In genomic region chr16:22369221-22369811, GRCh38 we compare ENCODE assay signal across 9 cellular contexts. TPM values are rescaled to one million over a fixed set of nuclear protein-coding genes. Genes with fewer than 3 reads are reported as not detected.
A peak's percentile ranks its signal among the peaks of the same experiment; 100 is the strongest.
DNase-seq lines count a peak whose midpoint lies in the region; ATAC-seq and TF ChIP-seq lines count a peak whose summit lies in the region.
"Had no signal": no experiment of that assay in that cellular context is flagged by ENCODE, and none has a peak within 500 bp of the region (broad histone marks: within the 10 kb centered on the region; RNA-seq: fewer than 3 reads in every experiment).

No MANE protein-coding gene starts in this region.

- CTCF ChIA-PET in Panc1 (lab: Charles Lee) = no interaction called here

- H3K27me3 ChIP-seq in Panc1 (ENCODE audit: control insufficient read depth, insufficient read depth, low read length) (no peaks in the 10 kb centered on the region), esophagus (ENCODE audit: control insufficient read depth in 1 of 2, insufficient read depth in 2 of 2, low read length in 2 of 2) (no peaks in the 10 kb centered on the region), spleen (replicated peaks in 1 of 7) (no peaks in the 10 kb centered on the region)

- H3K4me3 ChIP-seq in Panc1 (ENCODE audit: low read depth in 2 of 2, low read length in 2 of 2) (no peak overlapping the region), esophagus (ENCODE audit: low read depth in 1 of 2, low read length in 2 of 2) (no peak overlapping the region), spleen (no peak overlapping the region)

- 43 to 45% methylated on average over 3 of the region's 3 CpGs for WGBS in esophagus, 2 donors
- WGBS in spleen, 5 donors = 36 to 44% (median 37%) methylated on average over 3 of the region's 3 CpGs

- TF ChIP-seq CTCF in Panc1 (IDR thresholded peaks at IDR 0.05) (no peak), spleen (IDR thresholded peaks at IDR 0.05 in 8 of 11, conservative IDR thresholded peaks at IDR 0.05 in 3 of 11) (no peak)

- H3K36me3 ChIP-seq in Panc1 (ENCODE audit: control insufficient read depth, insufficient read depth, low read length) (peaks cover 9% of the 10 kb centered on the region), esophagus (ENCODE audit: control insufficient read depth in 2 of 2, insufficient read depth in 2 of 2, low read length in 1 of 2) (no peaks in the 10 kb centered on the region), spleen (peaks cover 0 to 14% (median 5%) of the 10 kb centered on the region in 6 donors)

- no peak for TF ChIP-seq POLR2A in spleen (IDR thresholded peaks at IDR 0.05)

- intact Hi-C loops in Panc1 (cut with micrococcal nuclease; ENCODE audit: unreplicated experiment) (no loop called here), spleen (cut with DNase I; ENCODE audit: low total_unique reads) (no loop called here)

- H3K27ac ChIP-seq in Panc1 (ENCODE audit: low read length) = 0 out of 2 replicates have a peak overlapping the region, but pooled peaks have one; percentile 31
- H3K27ac ChIP-seq in esophagus (ENCODE audit: low read depth in 2 of 2, low read length in 1 of 2) = peak overlapping the region; percentile 34 to 64
- peak overlapping the region in 7 of 8 donors; percentile 60 to 92 (median 88) for H3K27ac ChIP-seq in spleen

- no peak for ATAC-seq in Panc1

- H3K9me3 ChIP-seq in Panc1 (ENCODE audit: control insufficient read depth, insufficient read depth, low read depth, low read length) (no peaks in the 10 kb centered on the region), esophagus (ENCODE audit: control insufficient read depth in 2 of 2, insufficient read depth in 1 of 2, low read depth in 1 of 2, low read length in 1 of 2) (no peaks in the 10 kb centered on the region), spleen (no peaks in the 10 kb centered on the region)

- in situ Hi-C loops in Panc1 (cut with HindIII; ENCODE audit: low pct_unique_long_range_greater_than_20kb, low sequenced_read_pairs) = no loop called here

- peak; percentile 59 for DNase-seq in NOMO-1 treated with DMSO at 0.1 percent for 48 hours (lab: John Stamatoyannopoulos, UW; ENCODE audit: unreplicated experiment)
- DNase-seq in NOMO-1 treated with dmso at 0.1 percent for 144 hours (lab: John Stamatoyannopoulos, UW; ENCODE audit: unreplicated experiment) = no peak
- peak; percentile 59 for DNase-seq in Panc1 (ENCODE audit: low read depth, low spot score)
- DNase-seq in spleen = no peak
- no peak for DNase-seq in NCI-H748 treated with DMSO at 0.1 percent for 48 hours (lab: John Stamatoyannopoulos, UW)
- no peak for DNase-seq in HK-2 (ENCODE audit: unreplicated experiment)
- no peak for DNase-seq in NCI-H1092 treated with DMSO at 0.1 percent for 48 hours (lab: John Stamatoyannopoulos, UW)
- DNase-seq: C1 segment of cervical spinal cord had no signal

- H3K4me1 ChIP-seq in Panc1 (ENCODE audit: control insufficient read depth, insufficient read depth, low read length) (peaks cover 38% of the 10 kb centered on the region), esophagus (ENCODE audit: control insufficient read depth in 2 of 2, insufficient read depth in 2 of 2, low read length in 1 of 2) (peaks cover 2% of the 10 kb centered on the region in 2 donors), spleen (peaks cover 18 to 97% (median 59%) of the 10 kb centered on the region in 6 donors)

- BruUV-seq in Panc1 (replicated peaks; lab: Mats Ljungman, UMichigan) = no TSS peak

- POLR2A ChIA-PET in Panc1 (lab: Charles Lee) = no interaction called here

RNA-seq across cellular contexts. Expression of gene CDR2, which starts 5.1 kb away (rescaled TPM):
- 35.7 TPM for total RNA-seq in Panc1 (2021; ENCODE audit: unreplicated experiment)
- 21.2 TPM for polyA plus RNA-seq in Panc1 (2012; ENCODE audit: insufficient read length)
- polyA plus RNA-seq in esophagus = 1 to 10 TPM; 4.5 to 6.3 TPM
- 10 to 100 TPM; 19.2 to 33.4 (median 27.1) TPM for total RNA-seq in spleen
- 10 to 100 TPM in 1 of 3 donors, 1 to 10 TPM in 2; 7.7 to 10.1 (median 9.8) TPM for polyA plus RNA-seq in spleen

Comparison
In these comparisons a context has a peak if more than half of its experiments do, and no peak if none do; other contexts are left out.
1. DNase-seq: peak in NOMO-1 treated with DMSO at 0.1 percent for 48 hours (single experiment) and Panc1 (single experiment); none in NOMO-1 treated with dmso at 0.1 percent for 144 hours (single experiment), spleen (single experiment), NCI-H748 treated with DMSO at 0.1 percent for 48 hours (single experiment), HK-2 (single experiment) and NCI-H1092 treated with DMSO at 0.1 percent for 48 hours (single experiment).
2. H3K27ac ChIP-seq: peak in every context shown above with its lines; median percentile 88 in spleen; 49 in esophagus; 31 in Panc1.